In the genomic region with DNA sequence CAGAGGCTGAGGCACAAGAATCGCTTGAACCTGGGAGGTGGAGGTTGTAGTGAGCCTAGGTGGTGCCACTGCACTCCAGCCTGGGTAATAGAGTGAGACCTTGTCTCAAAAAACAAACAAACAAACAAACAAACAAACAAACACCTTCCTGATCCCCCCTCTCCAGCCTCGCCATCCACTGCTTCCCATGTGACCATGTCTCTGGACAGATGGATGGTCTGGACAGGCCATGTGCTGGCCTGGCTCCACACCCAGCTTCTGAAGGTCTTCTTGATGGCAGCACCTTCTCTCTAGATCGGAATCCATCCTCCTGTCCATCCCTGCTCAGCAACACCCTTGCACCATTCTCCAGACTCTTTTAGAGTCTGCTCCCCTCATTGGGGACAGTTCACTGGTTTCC, we compare ENCODE assay signal across 24 cellular contexts. TPM values are rescaled to one million over a fixed set of nuclear protein-coding genes. Genes with fewer than 3 reads are reported as not detected.
DNase-seq lines count a peak whose midpoint lies in the region; ATAC-seq, FAIRE-seq and TF ChIP-seq lines count a peak whose summit lies in the region.
"Had no signal": no experiment of that assay in that cellular context is flagged by ENCODE, and none has a peak within 500 bp of the region (broad histone marks: within the 10 kb centered on the region; RNA-seq: fewer than 3 reads in every experiment).

No MANE protein-coding gene starts in this region.

- no peak overlapping the region for H3K9ac ChIP-seq in BLaER1
- no peak overlapping the region for H3K9ac ChIP-seq in MM.1S (ENCODE audit: low read length)
- no peak overlapping the region for H3K9ac ChIP-seq in HepG2 (ENCODE audit: insufficient read depth, low read depth, low read length)

- no peaks in the 10 kb centered on the region for H3K27me3 ChIP-seq in BLaER1
- no peaks in the 10 kb centered on the region for H3K27me3 ChIP-seq in MM.1S (replicated peaks; ENCODE audit: insufficient read depth, low read length)
- no peaks in the 10 kb centered on the region for H3K27me3 ChIP-seq in HepG2 (ENCODE audit: control insufficient read depth in 1 of 2, insufficient read depth in 2 of 2, low read length in 2 of 2)
- H3K27me3 ChIP-seq in spleen (replicated peaks in 1 of 7) = peaks cover 0 to 8% (median 0%) of the 10 kb centered on the region in 7 donors

- BruUV-seq in HepG2 (replicated peaks; lab: Mats Ljungman, UMichigan) = no TSS peak

- H3K27ac ChIP-seq in BLaER1 (no peak overlapping the region), MM.1S (ENCODE audit: low read length) (peak overlapping the region; percentile 50; the same call in 1 of the 2 replicates), HepG2 (ENCODE audit: extremely low read length, insufficient read depth, low read length) (no peak overlapping the region), spleen (peak overlapping the region in 5 of 8 donors; percentile 42 to 71 (median 58))

- no peaks in the 10 kb centered on the region for H3K9me3 Mint-ChIP-seq in natural killer cell treated with Interleukin-12 subunit alpha and Interleukin-12 subunit beta and Interleukin-15 and Interleukin-18, amount 100 ng/mL, for 72 hours
- H3K9me3 Mint-ChIP-seq: activated CD4-positive, alpha-beta T cell treated with anti-CD3 and anti-CD28 coated beads, Interleukin-2, amount 10 ng/mL, durations not matched to agents 7 days and 5 days had no signal

- no peaks in the 10 kb centered on the region for H3K36me3 Mint-ChIP-seq in natural killer cell treated with Interleukin-12 subunit alpha and Interleukin-12 subunit beta and Interleukin-15 and Interleukin-18, amount 100 ng/mL, for 72 hours
- H3K36me3 Mint-ChIP-seq: CD4-positive, CD25-positive, alpha-beta regulatory T cell had no signal

- POLR2A ChIA-PET in HepG2 (lab: Yijun Ruan, JAX) = interaction anchor here (2.8 kb wide), 1 partner anchor 23 kb away, joined by 13 read pairs; no protein-coding TSS in a partner anchor

- H3K27ac Mint-ChIP-seq in natural killer cell treated with Interleukin-12 subunit alpha and Interleukin-12 subunit beta and Interleukin-15 and Interleukin-18, amount 100 ng/mL, for 72 hours = no peak overlapping the region
- H3K27ac Mint-ChIP-seq: activated CD4-positive, alpha-beta T cell treated with anti-CD3 and anti-CD28 coated beads, Interleukin-2, amount 10 ng/mL, durations not matched to agents 7 days and 5 days had no signal

- H2AFZ ChIP-seq in MM.1S (ENCODE audit: low read length) (no peak overlapping the region), HepG2 (ENCODE audit: low read length) (no peak overlapping the region)

- TF ChIP-seq POLR2A in HepG2 (IDR thresholded peaks at IDR 0.05; ENCODE audit: insufficient read depth in 1 of 2, low read depth in 2 of 2, low read length in 2 of 2) (no peak), spleen (IDR thresholded peaks at IDR 0.05) (no peak)

- no peak for TF ChIP-seq EP300 in HepG2 (IDR thresholded peaks at IDR 0.05; ENCODE audit: low read depth in 2 of 2, low read length in 2 of 2)
- no peak for TF ChIP-seq EP300 in HepG2 (CRISPR knock-in tag; IDR thresholded peaks at IDR 0.05; ENCODE audit: borderline replicate concordance)

- H3K4me2 ChIP-seq in BLaER1 (peak overlapping the region; percentile 81; the same call in 1 of the 2 replicates), MM.1S (ENCODE audit: low read depth, low read length) (peak overlapping the region; percentile 52; the same call in 1 of the 2 replicates), HepG2 (ENCODE audit: low read depth, low read length) (0 out of 2 replicates have a peak overlapping the region, but pooled peaks have one; percentile 73)

- no peak for DNase-seq in MM.1S
- DNase-seq in HepG2 (ENCODE audit: low spot score) = no peak
- DNase-seq in spleen = peak; percentile 47
- no peak for DNase-seq in NCI-H524 (lab: John Stamatoyannopoulos, UW)
- no peak for DNase-seq in SHP77 treated with DMSO at 0.1 percent for 48 hours (lab: John Stamatoyannopoulos, UW)
- DNase-seq in glomerular visceral epithelial cell (ENCODE audit: extremely low spot score) = no peak
- no peak for DNase-seq in natural killer cell treated with Interleukin-12 subunit alpha and Interleukin-12 subunit beta and Interleukin-15 and Interleukin-18, amount 100 ng/mL, for 72 hours (ENCODE audit: low spot score)
- DNase-seq: ACHN; activated CD4-positive, alpha-beta T cell treated with anti-CD3 and anti-CD28 coated beads, Interleukin-2, amount 10 ng/mL, durations not matched to agents 7 days and 5 days; activated gamma-delta T cell treated with Interleukin-2 at 50 U/mL for 16 hours; CD4-positive, CD25-positive, alpha-beta regulatory T cell; central memory CD4-positive, alpha-beta T cell; DMS79; effector CD8-positive, alpha-beta T cell; glutamatergic neuron; left cardiac atrium; midbrain; NCI-H1092 treated with DMSO at 0.1 percent for 48 hours; NCI-H2081; NCI-H510A; nucleus accumbens; stimulated activated naive CD4-positive, alpha-beta T cell treated with Interleukin-2 at 50 U/mL for 16 hours had no signal

- no peak for TF ChIP-seq RAD21 in HepG2 (CRISPR knock-in tag; IDR thresholded peaks at IDR 0.05)

- H3K4me1 Mint-ChIP-seq in natural killer cell treated with Interleukin-12 subunit alpha and Interleukin-12 subunit beta and Interleukin-15 and Interleukin-18, amount 100 ng/mL, for 72 hours (ENCODE audit: low read depth in 2 of 2) = peaks cover 0 to 4% of the 10 kb centered on the region in 2 donors
- H3K4me1 Mint-ChIP-seq: activated CD4-positive, alpha-beta T cell treated with anti-CD3 and anti-CD28 coated beads, Interleukin-2, amount 10 ng/mL, durations not matched to agents 7 days and 5 days; CD4-positive, CD25-positive, alpha-beta regulatory T cell had no signal

- peaks cover 44% of the 10 kb centered on the region for H3K4me1 ChIP-seq in BLaER1
- peaks cover 19% of the 10 kb centered on the region for H3K4me1 ChIP-seq in MM.1S (ENCODE audit: low read length)
- H3K4me1 ChIP-seq in HepG2 (ENCODE audit: insufficient read depth, low read length) = peaks cover 74% of the 10 kb centered on the region
- peaks cover 20 to 68% (median 47%) of the 10 kb centered on the region in 6 donors for H3K4me1 ChIP-seq in spleen

- intact Hi-C loops in HepG2 (cut with micrococcal nuclease; ENCODE audit: unreplicated experiment) (no loop called here), spleen (cut with DNase I; ENCODE audit: low total_unique reads) (loop anchor here (10.0 kb wide), 1 partner anchor 62 kb away; no protein-coding TSS in a partner anchor)

- CTCF ChIA-PET in HepG2 (lab: Yijun Ruan, JAX; ENCODE audit: low intra/inter-chr PET ratio, low total read pairs) = no interaction called here

- H3K36me3 ChIP-seq in BLaER1 (no peaks in the 10 kb centered on the region), MM.1S (replicated peaks; ENCODE audit: insufficient read depth, low read length) (no peaks in the 10 kb centered on the region), HepG2 (replicated peaks in 1 of 2; ENCODE audit: control insufficient read depth in 1 of 2, insufficient read depth in 2 of 2, low read length in 2 of 2) (no peaks in the 10 kb centered on the region), spleen (no peaks in the 10 kb centered on the region)

- 79% methylated on average over 3 of the region's 3 CpGs for WGBS in HepG2 (ENCODE audit: low lambda C conversion rate)
- 85 to 96% (median 90%) methylated on average over 3 of the region's 3 CpGs for WGBS in spleen, 5 donors

- ATAC-seq in HepG2 = no peak
- ATAC-seq in natural killer cell treated with Interleukin-12 subunit alpha and Interleukin-12 subunit beta and Interleukin-15 and Interleukin-18, amount 100 ng/mL, for 72 hours = no peak
- ATAC-seq: esophagus mucosa had no signal

- H3K4me3 ChIP-seq in BLaER1 (no peak overlapping the region), MM.1S (ENCODE audit: low read length) (no peak overlapping the region), HepG2 (replicated peaks in 1 of 3; ENCODE audit: insufficient read depth in 1 of 3, low read depth in 2 of 3, low read length in 3 of 3) (no peak overlapping the region), spleen (no peak overlapping the region)

- TF ChIP-seq CTCF in MM.1S (IDR thresholded peaks at IDR 0.05; ENCODE audit: low read length) = no peak
- TF ChIP-seq CTCF in HepG2 (CRISPR knock-in tag; IDR thresholded peaks at IDR 0.05) = no peak
- TF ChIP-seq CTCF in spleen (IDR thresholded peaks at IDR 0.05 in 8 of 11, conservative IDR thresholded peaks at IDR 0.05 in 3 of 11) = no peak

- FAIRE-seq in HepG2 (lab: Jason Lieb, UNC) = no peak

- peaks cover 8% of the 10 kb centered on the region; the same call in 1 of the 2 replicates for H3F3A ChIP-seq in MM.1S (ENCODE audit: insufficient read depth, low read length)

- H4K20me1 ChIP-seq in BLaER1 (no peaks in the 10 kb centered on the region), MM.1S (ENCODE audit: insufficient read depth, low read length) (no peaks in the 10 kb centered on the region), HepG2 (ENCODE audit: insufficient read depth, low read length) (no peaks in the 10 kb centered on the region)

- H3K4me3 Mint-ChIP-seq in natural killer cell treated with Interleukin-12 subunit alpha and Interleukin-12 subunit beta and Interleukin-15 and Interleukin-18, amount 100 ng/mL, for 72 hours = no peak overlapping the region
- H3K4me3 Mint-ChIP-seq: activated CD4-positive, alpha-beta T cell treated with anti-CD3 and anti-CD28 coated beads, Interleukin-2, amount 10 ng/mL, durations not matched to agents 7 days and 5 days had no signal

- no peaks in the 10 kb centered on the region for H3K9me2 ChIP-seq in MM.1S (replicated peaks; ENCODE audit: insufficient read depth, low read length)

- no peaks in the 10 kb centered on the region for H3K79me2 ChIP-seq in MM.1S (ENCODE audit: low read length)
- no peaks in the 10 kb centered on the region for H3K79me2 ChIP-seq in HepG2 (ENCODE audit: insufficient read depth, low read length)

- in situ Hi-C loops in HepG2 (cut with HindIII; ENCODE audit: extremely low pct_ligation_motif_present, low pct_unique_long_range_greater_than_20kb) = no loop called here

- H3K9me3 ChIP-seq in BLaER1 (no peaks in the 10 kb centered on the region), MM.1S (replicated peaks; ENCODE audit: insufficient read depth, low read length) (no peaks in the 10 kb centered on the region), HepG2 (ENCODE audit: low read length) (no peaks in the 10 kb centered on the region), spleen (no peaks in the 10 kb centered on the region)

- peaks cover 40 to 48% of the 10 kb centered on the region in 2 donors for H3K27me3 Mint-ChIP-seq in natural killer cell treated with Interleukin-12 subunit alpha and Interleukin-12 subunit beta and Interleukin-15 and Interleukin-18, amount 100 ng/mL, for 72 hours

RNA-seq across cellular contexts. Expression of gene PEX26, which starts 10.7 kb away (rescaled TPM):
- 25.1 and 30.6 TPM in 2 replicates for total RNA-seq in HepG2 (2016; rRNA removed; fragmentation: Illumina TruSeq; extraction: Trizol)
- total RNA-seq in HepG2 (2016; cell fraction: cytosol; rRNA removed; fragmentation: Illumina TruSeq; extraction: Trizol; ENCODE audit: low read depth) = 3.6 and 6.1 TPM in 2 replicates
- 26.6 and 27.5 TPM in 2 replicates for total RNA-seq in HepG2 (2016; cell fraction: insoluble cytoplasmic fraction; rRNA removed; fragmentation: Illumina TruSeq; extraction: Trizol)
- total RNA-seq in HepG2 (2016; cell fraction: membrane; rRNA removed; fragmentation: Illumina TruSeq; extraction: Trizol) = 23.5 and 27.1 TPM in 2 replicates
- 13.8 and 17.8 TPM in 2 replicates for total RNA-seq in HepG2 (2016; cell fraction: nucleus; rRNA removed; fragmentation: Illumina TruSeq; extraction: Trizol)
- 10.6 and 15.4 TPM in 2 replicates for polyA plus RNA-seq in HepG2 (2011; rRNA removed)
- polyA plus RNA-seq in HepG2 (2011; cell fraction: cytosol; rRNA removed) = 12.4 and 12.5 TPM in 2 replicates
- 13.5 and 14.8 TPM in 2 replicates for polyA plus RNA-seq in HepG2 (2011; cell fraction: nucleus; rRNA removed)
- polyA plus RNA-seq in HepG2 (2012) = 13.4 and 14.4 TPM in 2 replicates
- polyA plus RNA-seq in HepG2 (2016; cell fraction: cytosol; fragmentation: Illumina TruSeq; extraction: Trizol; ENCODE audit: low read depth) = 4.6 and 6.3 TPM in 2 replicates
- polyA plus RNA-seq in HepG2 (2016; cell fraction: insoluble cytoplasmic fraction; fragmentation: Illumina TruSeq; extraction: Trizol; ENCODE audit: low read depth) = 25.9 and 26.3 TPM in 2 replicates
- 15.8 and 17.3 TPM in 2 replicates for polyA plus RNA-seq in HepG2 (2016; cell fraction: membrane; fragmentation: Illumina TruSeq; extraction: Trizol; ENCODE audit: low read depth)
- polyA plus RNA-seq in HepG2 (2016; cell fraction: nucleus; fragmentation: Illumina TruSeq; extraction: Trizol; ENCODE audit: insufficient read depth, low read depth) = 17.9 and 18.6 TPM in 2 replicates
- 35.9 and 42.8 TPM in 2 replicates for polyA minus RNA-seq in HepG2 (2011; rRNA and poly(A)+ RNA removed; ENCODE audit: low replicate concordance)
- polyA minus RNA-seq in HepG2 (2011; cell fraction: cytosol; rRNA and poly(A)+ RNA removed) = 9.6 and 11.4 TPM in 2 replicates
- polyA minus RNA-seq in HepG2 (2011; cell fraction: nucleus; rRNA and poly(A)+ RNA removed) = 11.6 and 14.2 TPM in 2 replicates
- 10 to 100 TPM; 29.2 to 41.0 (median 37.4) TPM for total RNA-seq in spleen
- 10 to 100 TPM in 1 of 3 donors, 1 to 10 TPM in 2; 5.1 to 22.7 (median 7.1) TPM for polyA plus RNA-seq in spleen
- total RNA-seq in natural killer cell treated with Interleukin-12 subunit alpha and Interleukin-12 subunit beta and Interleukin-15 and Interleukin-18, amount 100 ng/mL, for 72 hours = 10 to 100 TPM; 44.6 to 63.5 TPM

RNA-seq across cellular contexts. Expression of gene MICAL3, which starts 42.8 kb away (rescaled TPM):
- total RNA-seq in HepG2 (2016; rRNA removed; fragmentation: Illumina TruSeq; extraction: Trizol) = 9.5 and 12.5 TPM in 2 replicates
- total RNA-seq in HepG2 (2016; cell fraction: cytosol; rRNA removed; fragmentation: Illumina TruSeq; extraction: Trizol; ENCODE audit: low read depth) = 2.6 and 2.9 TPM in 2 replicates
- total RNA-seq in HepG2 (2016; cell fraction: insoluble cytoplasmic fraction; rRNA removed; fragmentation: Illumina TruSeq; extraction: Trizol) = 8.6 and 11.9 TPM in 2 replicates
- 4.2 and 6.1 TPM in 2 replicates for total RNA-seq in HepG2 (2016; cell fraction: membrane; rRNA removed; fragmentation: Illumina TruSeq; extraction: Trizol)
- total RNA-seq in HepG2 (2016; cell fraction: nucleus; rRNA removed; fragmentation: Illumina TruSeq; extraction: Trizol) = 31.3 and 35.0 TPM in 2 replicates
- polyA plus RNA-seq in HepG2 (2011; rRNA removed) = 5.3 and 5.6 TPM in 2 replicates
- 2.5 and 3.1 TPM in 2 replicates for polyA plus RNA-seq in HepG2 (2011; cell fraction: cytosol; rRNA removed)
- polyA plus RNA-seq in HepG2 (2011; cell fraction: nucleus; rRNA removed) = 32.9 and 43.0 TPM in 2 replicates
- polyA plus RNA-seq in HepG2 (2012) = 9.2 and 10.8 TPM in 2 replicates
- polyA plus RNA-seq in HepG2 (2016; cell fraction: cytosol; fragmentation: Illumina TruSeq; extraction: Trizol; ENCODE audit: low read depth) = 0.59 and 1.1 TPM in 2 replicates
- polyA plus RNA-seq in HepG2 (2016; cell fraction: insoluble cytoplasmic fraction; fragmentation: Illumina TruSeq; extraction: Trizol; ENCODE audit: low read depth) = 3.5 and 3.6 TPM in 2 replicates
- 0.53 and 1.1 TPM in 2 replicates for polyA plus RNA-seq in HepG2 (2016; cell fraction: membrane; fragmentation: Illumina TruSeq; extraction: Trizol; ENCODE audit: low read depth)
- 34.4 and 36.4 TPM in 2 replicates for polyA plus RNA-seq in HepG2 (2016; cell fraction: nucleus; fragmentation: Illumina TruSeq; extraction: Trizol; ENCODE audit: insufficient read depth, low read depth)
- 12.7 and 28.5 TPM in 2 replicates for polyA minus RNA-seq in HepG2 (2011; rRNA and poly(A)+ RNA removed; ENCODE audit: low replicate concordance)
- 3.7 and 4.4 TPM in 2 replicates for polyA minus RNA-seq in HepG2 (2011; cell fraction: cytosol; rRNA and poly(A)+ RNA removed)
- 28.5 and 33.0 TPM in 2 replicates for polyA minus RNA-seq in HepG2 (2011; cell fraction: nucleus; rRNA and poly(A)+ RNA removed)
- 100 to 1,000 TPM in 2 of 7 donors, 10 to 100 TPM in 5; 54.3 to 133 (median 92.1) TPM for total RNA-seq in spleen
- polyA plus RNA-seq in spleen = 10 to 100 TPM in 1 of 3 donors, 1 to 10 TPM in 2; 2.6 to 14.9 (median 3.1) TPM
- 10 to 100 TPM; 52.7 to 62.1 TPM for total RNA-seq in natural killer cell treated with Interleukin-12 subunit alpha and Interleukin-12 subunit beta and Interleukin-15 and Interleukin-18, amount 100 ng/mL, for 72 hours

RNA-seq across cellular contexts. Expression of gene TUBA8, which starts 43.5 kb away (rescaled TPM):
- 0.17 and 0.35 TPM in 2 replicates for total RNA-seq in HepG2 (2016; rRNA removed; fragmentation: Illumina TruSeq; extraction: Trizol)
- total RNA-seq in HepG2 (2016; cell fraction: cytosol; rRNA removed; fragmentation: Illumina TruSeq; extraction: Trizol; ENCODE audit: low read depth) = 0.62 and 0.91 TPM in 2 replicates
- 0.09 and 0.39 TPM in 2 replicates for total RNA-seq in HepG2 (2016; cell fraction: insoluble cytoplasmic fraction; rRNA removed; fragmentation: Illumina TruSeq; extraction: Trizol)
- total RNA-seq in HepG2 (2016; cell fraction: membrane; rRNA removed; fragmentation: Illumina TruSeq; extraction: Trizol) = 0.62 and 0.79 TPM in 2 replicates
- total RNA-seq in HepG2 (2016; cell fraction: nucleus; rRNA removed; fragmentation: Illumina TruSeq; extraction: Trizol) = 0.34 and 0.53 TPM in 2 replicates
- 0.69 and 0.80 TPM in 2 replicates for polyA plus RNA-seq in HepG2 (2011; rRNA removed)
- polyA plus RNA-seq in HepG2 (2011; cell fraction: cytosol; rRNA removed) = 0.56 and 0.67 TPM in 2 replicates
- polyA plus RNA-seq in HepG2 (2011; cell fraction: nucleus; rRNA removed) = 1.7 and 1.8 TPM in 2 replicates
- 0.86 and 1.1 TPM in 2 replicates for polyA plus RNA-seq in HepG2 (2012)
- 0.73 and 0.76 TPM in 2 replicates for polyA plus RNA-seq in HepG2 (2016; cell fraction: cytosol; fragmentation: Illumina TruSeq; extraction: Trizol; ENCODE audit: low read depth)
- polyA plus RNA-seq in HepG2 (2016; cell fraction: insoluble cytoplasmic fraction; fragmentation: Illumina TruSeq; extraction: Trizol; ENCODE audit: low read depth) = 0.26 and 0.31 TPM in 2 replicates
- polyA plus RNA-seq in HepG2 (2016; cell fraction: membrane; fragmentation: Illumina TruSeq; extraction: Trizol; ENCODE audit: low read depth) = 0.96 and 1.0 TPM in 2 replicates
- polyA plus RNA-seq in HepG2 (2016; cell fraction: nucleus; fragmentation: Illumina TruSeq; extraction: Trizol; ENCODE audit: insufficient read depth, low read depth) = 0.85 and 1.3 TPM in 2 replicates
- polyA minus RNA-seq in HepG2 (2011; rRNA and poly(A)+ RNA removed; ENCODE audit: low replicate concordance) = 0.52 and 4.5 TPM in 2 replicates
- polyA minus RNA-seq in HepG2 (2011; cell fraction: cytosol; rRNA and poly(A)+ RNA removed) = not detected in 2 replicates
- polyA minus RNA-seq in HepG2 (2011; cell fraction: nucleus; rRNA and poly(A)+ RNA removed) = 0.50 and 0.90 TPM in 2 replicates
- 1 to 10 TPM; 2.6 to 5.7 (median 4.7) TPM for total RNA-seq in spleen
- polyA plus RNA-seq in spleen = 1 to 10 TPM; 2.2 to 3.9 (median 3.7) TPM
- 1 to 10 TPM; 3.0 to 3.1 TPM for total RNA-seq in natural killer cell treated with Interleukin-12 subunit alpha and Interleukin-12 subunit beta and Interleukin-15 and Interleukin-18, amount 100 ng/mL, for 72 hours

Comparison
In these comparisons a context has a peak if more than half of its experiments do, and no peak if none do; other contexts are left out.
1. H3K27ac ChIP-seq: peak in MM.1S (single experiment) and spleen (5 of 8); none in BLaER1 (single experiment) and HepG2 (single experiment).
2. Peak in every context shown above with its lines, with median percentiles within 50 percentile points of each other: H3K4me2 ChIP-seq.